9 cellular contexts compared by ENCODE assay signal in genomic region chr1:19096036-19096833, GRCh38.
DNase-seq lines count a peak whose midpoint lies in the region; ATAC-seq, FAIRE-seq and TF ChIP-seq lines count a peak whose summit lies in the region.
"Had no signal": no experiment of that assay in that cellular context is flagged by ENCODE, and none has a peak within 500 bp of the region (broad histone marks: within the 10 kb centered on the region; RNA-seq: fewer than 3 reads in every experiment).

No MANE protein-coding gene starts in this region.

- no peak for TF ChIP-seq EP300 in gastroesophageal sphincter (IDR thresholded peaks at IDR 0.05)

- peak; percentile 41 for DNase-seq in DMS79 treated with DMSO at 0.1 percent for 48 hours (lab: John Stamatoyannopoulos, UW)
- no peak for DNase-seq in DMS79 (lab: John Stamatoyannopoulos, UW)
- peak; percentile 22 to 37 for DNase-seq in SJCRH30
- peak; percentile 57 for DNase-seq in retina
- no peak for DNase-seq in H54 (ENCODE audit: insufficient read length, low spot score)
- no peak for DNase-seq in NCI-H1105 treated with DMSO at 0.1 percent for 48 hours (lab: John Stamatoyannopoulos, UW)

- ATAC-seq in gastroesophageal sphincter, result peak; percentile 43
- ATAC-seq in GM18867 (IDR thresholded peaks at IDR 0.05; ENCODE audit: unreplicated experiment), result no peak

- H3K36me3 ChIP-seq in SJCRH30 (peaks cover 94% of the 10 kb centered on the region), gastroesophageal sphincter (peaks cover 8 to 97% of the 10 kb centered on the region in 2 donors)

- no peak for FAIRE-seq in H54 (lab: Jason Lieb, UNC)

- H3K4me3 ChIP-seq in SJCRH30 (no peak overlapping the region), gastroesophageal sphincter (no peak overlapping the region)
- H3K4me3 ChIP-seq: BLaER1 had no signal

- WGBS in gastroesophageal sphincter (ENCODE audit: low coverage in 1 of 2), 2 donors, result 47 to 61% methylated on average over 7 of the region's 7 CpGs

- H3K9me3 ChIP-seq in SJCRH30 (replicated peaks), result no peaks in the 10 kb centered on the region
- no peaks in the 10 kb centered on the region for H3K9me3 ChIP-seq in gastroesophageal sphincter
- H3K9me3 ChIP-seq: BLaER1 had no signal

- no peak for TF ChIP-seq POLR2A in gastroesophageal sphincter (IDR thresholded peaks at IDR 0.05)
- no peak for TF ChIP-seq POLR2A in H54 (IDR thresholded peaks at IDR 0.05; ENCODE audit: low read depth, low read length)

- H3K27ac ChIP-seq in SJCRH30 (no peak overlapping the region), gastroesophageal sphincter (no peak overlapping the region)
- H3K27ac ChIP-seq: BLaER1 had no signal

- TF ChIP-seq CTCF in gastroesophageal sphincter (IDR thresholded peaks at IDR 0.05), result peak in 3 of 4 experiments; percentile 12 to 58 (median 41)

- H3K27me3 ChIP-seq in SJCRH30 (no peaks in the 10 kb centered on the region), gastroesophageal sphincter (no peaks in the 10 kb centered on the region)
- H3K27me3 ChIP-seq: BLaER1 had no signal

- H3K4me1 ChIP-seq in SJCRH30 (no peaks in the 10 kb centered on the region), gastroesophageal sphincter (peaks cover 4 to 15% (median 6%) of the 10 kb centered on the region in 3 donors)
- H3K4me1 ChIP-seq: BLaER1 had no signal

Comparison
In these comparisons a context has a peak if more than half of its experiments do, and no peak if none do; other contexts are left out.
1. DNase-seq: peak in DMS79 treated with DMSO at 0.1 percent for 48 hours (single experiment), SJCRH30 (2 of 2) and retina (single experiment); none in DMS79 (single experiment), H54 (single experiment) and NCI-H1105 treated with DMSO at 0.1 percent for 48 hours (single experiment).